In genomic region chr7:28904539-28905143, GRCh38 we compare ENCODE assay signal across 9 cellular contexts. TPM values are rescaled to one million over a fixed set of nuclear protein-coding genes. Genes with fewer than 3 reads are reported as not detected.
DNase-seq lines count a peak whose midpoint lies in the region; ATAC-seq and TF ChIP-seq lines count a peak whose summit lies in the region.
"Had no signal": no experiment of that assay in that cellular context is flagged by ENCODE, and none has a peak within 500 bp of the region (broad histone marks: within the 10 kb centered on the region; RNA-seq: fewer than 3 reads in every experiment).

No MANE protein-coding gene starts in this region.

- no peaks in the 10 kb centered on the region for H3K27me3 ChIP-seq in liver (ENCODE audit: control insufficient read depth in 4 of 4, insufficient read depth in 4 of 4, low read length in 3 of 4)
- no peaks in the 10 kb centered on the region for H3K27me3 ChIP-seq in upper lobe of left lung
- H3K27me3 ChIP-seq: dorsolateral prefrontal cortex had no signal

- WGBS in liver: 30% methylated on average over 12 of the region's 12 CpGs
- 51 to 57% methylated on average over 12 of the region's 12 CpGs for WGBS in upper lobe of left lung, 2 donors

- H3K4me1 ChIP-seq in liver (ENCODE audit: control insufficient read depth in 4 of 4, insufficient read depth in 4 of 4, low read length in 3 of 4): peaks cover 0 to 1% (median 0%) of the 10 kb centered on the region in 4 donors
- H3K4me1 ChIP-seq in upper lobe of left lung: peaks cover 0 to 9% (median 2%) of the 10 kb centered on the region in 4 donors

- in situ Hi-C loops in astrocyte of the spinal cord (cut with HindIII; ENCODE audit: low sequenced_read_pairs): no loop called here

- ATAC-seq in upper lobe of left lung (ENCODE audit: low FRiP score in 2 of 2) (peak in 1 of 2 donors; percentile 39), GM18868 (IDR thresholded peaks at IDR 0.05; ENCODE audit: unreplicated experiment) (no peak)

- no peak for TF ChIP-seq POLR2A in upper lobe of left lung (IDR thresholded peaks at IDR 0.05)

- peak; percentile 57 for DNase-seq in NCI-H510A treated with DMSO at 0.1 percent for 48 hours (lab: John Stamatoyannopoulos, UW)
- DNase-seq in NCI-H510A (lab: John Stamatoyannopoulos, UW): no peak
- no peak for DNase-seq in astrocyte of the spinal cord (ENCODE audit: low read depth, low spot score)
- no peak for DNase-seq in upper lobe of left lung
- DNase-seq in stimulated activated naive CD4-positive, alpha-beta T cell (lab: John Stamatoyannopoulos, UW): no peak
- DNase-seq in SIG-M5 (lab: John Stamatoyannopoulos, UW): no peak
- DNase-seq: dorsolateral prefrontal cortex had no signal

- TF ChIP-seq RAD21 in liver (IDR thresholded peaks at IDR 0.05): no peak

- H3K27ac ChIP-seq in liver (ENCODE audit: low read depth in 1 of 2, low read length in 2 of 2) (peak overlapping the region; percentile 51 to 68), upper lobe of left lung (no peak overlapping the region)
- H3K27ac ChIP-seq: dorsolateral prefrontal cortex had no signal

- peak overlapping the region in 1 of 2 donors; percentile 77 for H3K9ac ChIP-seq in liver (ENCODE audit: low read depth in 1 of 2, low read length in 2 of 2)

- H3K9me3 ChIP-seq in liver (ENCODE audit: control insufficient read depth in 4 of 4, low read length in 3 of 4) (no peaks in the 10 kb centered on the region), upper lobe of left lung (no peaks in the 10 kb centered on the region)

- TF ChIP-seq CTCF in astrocyte of the spinal cord (IDR thresholded peaks at IDR 0.05; ENCODE audit: low read depth, low read length): no peak
- TF ChIP-seq CTCF in liver (IDR thresholded peaks at IDR 0.05; ENCODE audit: low read depth, low read length, missing input control): no peak
- no peak for TF ChIP-seq CTCF in upper lobe of left lung (IDR thresholded peaks at IDR 0.05)

- no peak for TF ChIP-seq EP300 in upper lobe of left lung (IDR thresholded peaks at IDR 0.05)

- H3K4me3 ChIP-seq in astrocyte of the spinal cord (ENCODE audit: low read depth, low read length) (peak overlapping the region; percentile 3), liver (ENCODE audit: low read depth in 1 of 3, low read length in 3 of 3) (peak overlapping the region; percentile 48 to 70 (median 64)), upper lobe of left lung (peak overlapping the region in 3 of 4 donors; percentile 13 to 38 (median 35))

- H3K36me3 ChIP-seq in liver (ENCODE audit: control insufficient read depth in 4 of 4, insufficient read depth in 3 of 4, low read depth in 1 of 4, low read length in 3 of 4) (no peaks in the 10 kb centered on the region), upper lobe of left lung (no peaks in the 10 kb centered on the region)

TF ChIP-seq in liver, 16 proteins besides CTCF, POLR2A, EP300 and RAD21:
- TF ChIP-seq ATF3 (IDR thresholded peaks at IDR 0.05) (no peak), HNF4G (IDR thresholded peaks at IDR 0.05) (no peak), FOXA1 (IDR thresholded peaks at IDR 0.05) (no peak), RXRA (IDR thresholded peaks at IDR 0.05) (no peak), ZBTB33 (IDR thresholded peaks at IDR 0.05) (no peak)
- TF ChIP-seq, protein P1, sequence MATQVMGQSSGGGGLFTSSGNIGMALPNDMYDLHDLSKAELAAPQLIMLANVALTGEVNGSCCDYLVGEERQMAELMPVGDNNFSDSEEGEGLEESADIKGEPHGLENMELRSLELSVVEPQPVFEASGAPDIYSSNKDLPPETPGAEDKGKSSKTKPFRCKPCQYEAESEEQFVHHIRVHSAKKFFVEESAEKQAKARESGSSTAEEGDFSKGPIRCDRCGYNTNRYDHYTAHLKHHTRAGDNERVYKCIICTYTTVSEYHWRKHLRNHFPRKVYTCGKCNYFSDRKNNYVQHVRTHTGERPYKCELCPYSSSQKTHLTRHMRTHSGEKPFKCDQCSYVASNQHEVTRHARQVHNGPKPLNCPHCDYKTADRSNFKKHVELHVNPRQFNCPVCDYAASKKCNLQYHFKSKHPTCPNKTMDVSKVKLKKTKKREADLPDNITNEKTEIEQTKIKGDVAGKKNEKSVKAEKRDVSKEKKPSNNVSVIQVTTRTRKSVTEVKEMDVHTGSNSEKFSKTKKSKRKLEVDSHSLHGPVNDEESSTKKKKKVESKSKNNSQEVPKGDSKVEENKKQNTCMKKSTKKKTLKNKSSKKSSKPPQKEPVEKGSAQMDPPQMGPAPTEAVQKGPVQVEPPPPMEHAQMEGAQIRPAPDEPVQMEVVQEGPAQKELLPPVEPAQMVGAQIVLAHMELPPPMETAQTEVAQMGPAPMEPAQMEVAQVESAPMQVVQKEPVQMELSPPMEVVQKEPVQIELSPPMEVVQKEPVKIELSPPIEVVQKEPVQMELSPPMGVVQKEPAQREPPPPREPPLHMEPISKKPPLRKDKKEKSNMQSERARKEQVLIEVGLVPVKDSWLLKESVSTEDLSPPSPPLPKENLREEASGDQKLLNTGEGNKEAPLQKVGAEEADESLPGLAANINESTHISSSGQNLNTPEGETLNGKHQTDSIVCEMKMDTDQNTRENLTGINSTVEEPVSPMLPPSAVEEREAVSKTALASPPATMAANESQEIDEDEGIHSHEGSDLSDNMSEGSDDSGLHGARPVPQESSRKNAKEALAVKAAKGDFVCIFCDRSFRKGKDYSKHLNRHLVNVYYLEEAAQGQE (IDR thresholded peaks at IDR 0.05): no peak

RNA-seq across cellular contexts. Expression of gene TRIL, which starts 53.5 kb away (rescaled TPM):
- under 1 TPM; 0.47 to 0.67 TPM for total RNA-seq in liver
- under 1 TPM; 0.06 to 0.23 TPM for polyA plus RNA-seq in liver
- 10 to 100 TPM in 1 of 6 donors, 1 to 10 TPM in 5; 2.8 to 11.0 (median 5.6) TPM for total RNA-seq in upper lobe of left lung

Comparison
In these comparisons a context has a peak if more than half of its experiments do, and no peak if none do; other contexts are left out.
1. H3K4me3 ChIP-seq: peak in every context shown above with its lines; median percentile 64 in liver; 35 in upper lobe of left lung; 3 in astrocyte of the spinal cord.
2. H3K27ac ChIP-seq: peak in liver (2 of 2); none in upper lobe of left lung (0 of 4).